Comparison of ENCODE assay signal across 33 cellular contexts in genomic region chr10:23270531-23270930, GRCh38.
"Had no signal": no experiment of that assay in that cellular context is flagged by ENCODE, and none has a peak within 500 bp of the region (broad histone marks: within the 10 kb centered on the region; RNA-seq: fewer than 3 reads in every experiment).

No MANE protein-coding gene starts in this region.

- H3K4me1 Mint-ChIP-seq: activated B cell treated with CpG ODN at 0.5 μM for 24 hours; activated CD4-positive, alpha-beta T cell treated with anti-CD3 and anti-CD28 coated beads, Interleukin-2, amount 10 ng/mL, durations not matched to agents 24 days and 14 days; activated naive CD4-positive, alpha-beta T cell treated with anti-CD3 and anti-CD28 coated beads, Interleukin-2, amount 10 ng/mL, durations not matched to agents 7 days and 5 days; activated naive CD4-positive, alpha-beta T cell treated with anti-CD3 and anti-CD28 coated beads, Interleukin-2, amount 50 U/mL, for 24 hours; activated naive CD8-positive, alpha-beta T cell treated with anti-CD3 and anti-CD28 coated beads, Interleukin-2, amount 10 ng/mL, durations not matched to agents 7 days and 5 days; activated naive CD8-positive, alpha-beta T cell treated with anti-CD3 and anti-CD28 coated beads, Interleukin-2, amount 50 U/mL, for 24 hours; brain had no signal

- H3K36me3 ChIP-seq: ascending aorta, cardiac muscle cell had no signal

- H3K27ac ChIP-seq: ascending aorta, cardiac muscle cell, VCaP had no signal

- H3K36me3 Mint-ChIP-seq: activated naive CD4-positive, alpha-beta T cell treated with anti-CD3 and anti-CD28 coated beads, Interleukin-2, amount 10 ng/mL, durations not matched to agents 7 days and 5 days; activated naive CD4-positive, alpha-beta T cell treated with anti-CD3 and anti-CD28 coated beads, Interleukin-2, amount 50 U/mL, for 24 hours; activated naive CD8-positive, alpha-beta T cell; activated naive CD8-positive, alpha-beta T cell treated with anti-CD3 and anti-CD28 coated beads, Interleukin-2, amount 10 ng/mL, durations not matched to agents 7 days and 5 days; brain had no signal

- ATAC-seq: activated CD8-positive, alpha-beta T cell treated with anti-CD3 and anti-CD28 coated beads for 36 hours; activated naive CD8-positive, alpha-beta T cell treated with anti-CD3 and anti-CD28 coated beads, Interleukin-2, amount 50 U/mL, for 24 hours had no signal

- H3K27me3 ChIP-seq: ascending aorta, cardiac muscle cell had no signal

- H3K4me3 ChIP-seq: ascending aorta, cardiac muscle cell had no signal

- H3K4me1 ChIP-seq: ascending aorta had no signal

- H3K4me3 Mint-ChIP-seq: activated B cell treated with CpG ODN at 0.5 μM for 24 hours; activated CD4-positive, alpha-beta memory T cell treated with anti-CD3 and anti-CD28 coated beads for 36 hours; activated CD4-positive, alpha-beta T cell treated with anti-CD3 and anti-CD28 coated beads, Interleukin-2, amount 10 ng/mL, durations not matched to agents 24 days and 14 days; activated CD8-positive, alpha-beta T cell treated with anti-CD3 and anti-CD28 coated beads for 36 hours; activated naive CD4-positive, alpha-beta T cell treated with anti-CD3 and anti-CD28 coated beads, Interleukin-2, amount 10 ng/mL, durations not matched to agents 7 days and 5 days; activated naive CD4-positive, alpha-beta T cell treated with anti-CD3 and anti-CD28 coated beads, Interleukin-2, amount 50 U/mL, for 24 hours; activated naive CD8-positive, alpha-beta T cell; activated naive CD8-positive, alpha-beta T cell treated with anti-CD3 and anti-CD28 coated beads, Interleukin-2, amount 10 ng/mL, durations not matched to agents 7 days and 5 days; activated naive CD8-positive, alpha-beta T cell treated with anti-CD3 and anti-CD28 coated beads, Interleukin-2, amount 50 U/mL, for 24 hours; brain; T-helper 1 cell treated with Interleukin-12 subunit alpha and Interleukin-12 subunit beta and Interleukin-4 antibody, amounts not matched to agents 30 μg/mL and 1 μg/mL, for 36 hours; T-helper 2 cell treated with Interferon-gamma antibody and Interleukin-4, amounts not matched to agents 5 μg/mL and 100 μg/mL, for 36 hours had no signal

- H3K27me3 Mint-ChIP-seq: activated CD4-positive, alpha-beta memory T cell treated with anti-CD3 and anti-CD28 coated beads for 36 hours; activated CD4-positive, alpha-beta T cell treated with anti-CD3 and anti-CD28 coated beads, Interleukin-2, amount 10 ng/mL, durations not matched to agents 24 days and 14 days; activated CD8-positive, alpha-beta T cell treated with anti-CD3 and anti-CD28 coated beads for 36 hours; activated naive CD8-positive, alpha-beta T cell; activated naive CD8-positive, alpha-beta T cell treated with anti-CD3 and anti-CD28 coated beads, Interleukin-2, amount 10 ng/mL, durations not matched to agents 7 days and 5 days; activated naive CD8-positive, alpha-beta T cell treated with anti-CD3 and anti-CD28 coated beads, Interleukin-2, amount 50 U/mL, for 24 hours had no signal

- H3K9me3 Mint-ChIP-seq: activated T-helper 2 cell treated with anti-CD3 and anti-CD28 coated beads, Interferon-gamma antibody, Interleukin-2, Interleukin-4, amounts not matched to agents 10 μg/mL and 5 μg/mL and 100 μg/mL, durations not matched to agents 14 hours and 24 hours and 36 hours had no signal

- DNase-seq: activated B cell treated with CpG ODN at 0.5 μM for 24 hours; activated CD4-positive, alpha-beta memory T cell treated with anti-CD3 and anti-CD28 coated beads for 36 hours; activated CD4-positive, alpha-beta T cell treated with anti-CD3 and anti-CD28 coated beads for 4 hours; activated CD4-positive, alpha-beta T cell treated with anti-CD3 and anti-CD28 coated beads, Interleukin-2, amount 10 ng/mL, durations not matched to agents 24 days and 14 days; activated CD4-positive, alpha-beta T cell treated with anti-CD3 and anti-CD28 coated beads, Interleukin-2, amount 50 U/mL, for 1 hour; activated CD4-positive, alpha-beta T cell treated with anti-CD3 and anti-CD28 coated beads, Interleukin-2, amount 50 U/mL, for 4 hours; activated CD4-positive, CD25-positive, alpha-beta regulatory T cell treated with anti-CD3 and anti-CD28 coated beads, Interleukin-2, amount 50 U/mL, for 72 hours; activated CD8-positive, alpha-beta memory T cell treated with anti-CD3 and anti-CD28 coated beads, Interleukin-2, amount 50 U/mL, for 4 hours; activated CD8-positive, alpha-beta T cell treated with anti-CD3 and anti-CD28 coated beads for 36 hours; activated effector memory CD4-positive, alpha-beta T cell treated with Interleukin-2 at 50 U/mL for 16 hours; activated gamma-delta T cell; activated naive CD4-positive, alpha-beta T cell treated with anti-CD3 and anti-CD28 coated beads, Interleukin-2, amount 10 ng/mL, durations not matched to agents 7 days and 5 days; activated naive CD4-positive, alpha-beta T cell treated with Interleukin-2 at 50 U/mL for 16 hours; activated naive CD8-positive, alpha-beta T cell treated with anti-CD3 and anti-CD28 coated beads, Interleukin-2, amount 10 ng/mL, durations not matched to agents 7 days and 5 days; activated naive CD8-positive, alpha-beta T cell treated with anti-CD3 and anti-CD28 coated beads, Interleukin-2, amount 50 U/mL, for 24 hours; activated T-cell treated with anti-CD3 and anti-CD28 coated beads for 4 hours; activated T-cell treated with anti-CD3 and anti-CD28 coated beads, Interleukin-2, amount 50 U/mL, for 1 hour; activated T-cell treated with anti-CD3 and anti-CD28 coated beads, Interleukin-2, amount 50 U/mL, for 48 hours; amygdala; anterior cingulate cortex; central memory CD4-positive, alpha-beta T cell; T-helper 1 cell; T-helper 2 cell; T-helper 9 cell had no signal

- H3K27ac Mint-ChIP-seq: activated B cell treated with CpG ODN at 0.5 μM for 24 hours; activated CD4-positive, alpha-beta memory T cell treated with anti-CD3 and anti-CD28 coated beads for 36 hours; activated CD4-positive, alpha-beta T cell treated with anti-CD3 and anti-CD28 coated beads, Interleukin-2, amount 10 ng/mL, durations not matched to agents 24 days and 14 days; activated CD8-positive, alpha-beta T cell treated with anti-CD3 and anti-CD28 coated beads for 36 hours; activated naive CD4-positive, alpha-beta T cell treated with anti-CD3 and anti-CD28 coated beads, Interleukin-2, amount 10 ng/mL, durations not matched to agents 7 days and 5 days; activated naive CD4-positive, alpha-beta T cell treated with anti-CD3 and anti-CD28 coated beads, Interleukin-2, amount 50 U/mL, for 24 hours; activated naive CD8-positive, alpha-beta T cell; activated naive CD8-positive, alpha-beta T cell treated with anti-CD3 and anti-CD28 coated beads, Interleukin-2, amount 10 ng/mL, durations not matched to agents 7 days and 5 days; activated naive CD8-positive, alpha-beta T cell treated with anti-CD3 and anti-CD28 coated beads, Interleukin-2, amount 50 U/mL, for 24 hours; activated T-helper 2 cell treated with anti-CD3 and anti-CD28 coated beads, Interferon-gamma antibody, Interleukin-2, Interleukin-4, amounts not matched to agents 10 μg/mL and 5 μg/mL and 100 μg/mL, durations not matched to agents 14 hours and 24 hours and 36 hours; brain; T-helper 1 cell treated with Interleukin-12 subunit alpha and Interleukin-12 subunit beta and Interleukin-4 antibody, amounts not matched to agents 30 μg/mL and 1 μg/mL, for 36 hours; T-helper 2 cell treated with Interferon-gamma antibody and Interleukin-4, amounts not matched to agents 5 μg/mL and 100 μg/mL, for 36 hours had no signal
